In the genomic region with DNA sequence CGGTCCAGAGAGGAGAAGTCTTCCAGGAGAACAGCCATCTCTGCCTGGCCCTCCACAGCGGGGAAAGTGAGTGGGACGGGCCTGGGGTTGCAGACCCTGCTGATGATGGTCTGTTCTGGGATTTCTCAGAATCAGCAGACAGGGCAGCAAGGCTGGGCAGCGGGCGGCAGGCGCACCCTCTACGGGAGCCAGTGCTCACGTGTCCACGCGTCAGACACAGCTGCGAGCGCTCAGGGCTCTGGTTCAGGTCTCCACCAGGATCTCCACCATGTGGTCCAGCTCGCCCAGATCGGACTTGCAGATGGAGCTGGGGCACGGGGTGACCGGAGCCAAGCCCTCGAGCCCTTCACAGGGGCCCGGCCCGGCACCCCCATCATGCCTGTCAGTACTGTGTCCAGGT, we compare ENCODE assay signal across 21 cellular contexts. TPM values are rescaled to one million over a fixed set of nuclear protein-coding genes. Genes with fewer than 3 reads are reported as not detected.
DNase-seq lines count a peak whose midpoint lies in the region; ATAC-seq, FAIRE-seq and TF ChIP-seq lines count a peak whose summit lies in the region.
"Had no signal": no experiment of that assay in that cellular context is flagged by ENCODE, and none has a peak within 500 bp of the region (broad histone marks: within the 10 kb centered on the region; RNA-seq: fewer than 3 reads in every experiment).

No MANE protein-coding gene starts in this region.

- H3K9ac ChIP-seq in K562 (ENCODE audit: insufficient read depth in 1 of 2, low read depth in 2 of 2, low read length in 2 of 2) (0 out of 4 replicates have a peak overlapping the region, but pooled peaks of 1 of the 2 experiments have one; percentile 45), HepG2 (ENCODE audit: insufficient read depth, low read depth, low read length) (no peak overlapping the region)
- H3K9ac ChIP-seq: KMS-11 had no signal

- H3K9me3 ChIP-seq in K562 (replicated peaks; ENCODE audit: control insufficient read depth, insufficient read depth, low read depth, low read length) = no peaks in the 10 kb centered on the region; the same call in 1 of the 2 replicates
- H3K9me3 ChIP-seq in HepG2 (ENCODE audit: low read length) = no peaks in the 10 kb centered on the region
- H3K9me3 ChIP-seq in spleen = peaks cover 0 to 15% (median 0%) of the 10 kb centered on the region in 8 donors
- H3K9me3 ChIP-seq: BE2C, HAP-1, SJCRH30 had no signal

- ATAC-seq in K562 (peak; percentile 66), HepG2 (peak; percentile 35)

- no peak for TF ChIP-seq POLR2A in K562 (conservative IDR thresholded peaks at IDR 0.05)
- no peak for TF ChIP-seq POLR2A in HepG2 (IDR thresholded peaks at IDR 0.05; ENCODE audit: insufficient read depth in 1 of 2, low read depth in 2 of 2, low read length in 2 of 2)
- TF ChIP-seq POLR2A in spleen (IDR thresholded peaks at IDR 0.05) = no peak
- TF ChIP-seq POLR2A in GM12892 (IDR thresholded peaks at IDR 0.05; ENCODE audit: low read depth, low read length) = no peak

- H3K27me3 ChIP-seq in K562 (ENCODE audit: control insufficient read depth in 2 of 2, insufficient read depth in 2 of 2, low read length in 2 of 2) (peaks cover 16 to 23% of the 10 kb centered on the region in 2 experiments), HepG2 (ENCODE audit: control insufficient read depth in 1 of 2, insufficient read depth in 2 of 2, low read length in 2 of 2) (peaks cover 0 to 3% of the 10 kb centered on the region in 2 experiments; a peak in 2 of 5 replicates), spleen (replicated peaks in 1 of 7) (no peaks in the 10 kb centered on the region)
- H3K27me3 ChIP-seq: BE2C, SJCRH30 had no signal

- H3K36me3 ChIP-seq in K562 (ENCODE audit: control insufficient read depth, insufficient read depth, low read length) = no peaks in the 10 kb centered on the region
- no peaks in the 10 kb centered on the region for H3K36me3 ChIP-seq in HepG2 (replicated peaks in 1 of 2; ENCODE audit: control insufficient read depth in 1 of 2, insufficient read depth in 2 of 2, low read length in 2 of 2)
- no peaks in the 10 kb centered on the region for H3K36me3 ChIP-seq in spleen
- H3K36me3 ChIP-seq: BE2C, HAP-1, SJCRH30 had no signal

- intact Hi-C loops in K562 (cut with micrococcal nuclease) = no loop called here
- intact Hi-C loops in HepG2 (cut with micrococcal nuclease; ENCODE audit: unreplicated experiment) = no loop called here
- intact Hi-C loops in spleen (cut with DNase I; ENCODE audit: low total_unique reads) = no loop called here

- H3K4me1 ChIP-seq in K562 (replicated peaks in 1 of 2; ENCODE audit: control insufficient read depth in 2 of 2, insufficient read depth in 2 of 2, low read length in 2 of 2) (peaks cover 0 to 14% of the 10 kb centered on the region in 2 experiments; a peak in 2 of 5 replicates), HepG2 (ENCODE audit: insufficient read depth, low read length) (no peaks in the 10 kb centered on the region), spleen (no peaks in the 10 kb centered on the region)
- H3K4me1 ChIP-seq: BE2C, SJCRH30 had no signal

- in situ Hi-C loops in K562 (cut with MboI) (no loop called here), HepG2 (cut with HindIII; ENCODE audit: extremely low pct_ligation_motif_present, low pct_unique_long_range_greater_than_20kb) (no loop called here)

- H3K4me2 ChIP-seq in K562 (ENCODE audit: insufficient read depth, low read length) (no peak overlapping the region), HepG2 (ENCODE audit: low read depth, low read length) (no peak overlapping the region)
- H3K4me2 ChIP-seq: KMS-11 had no signal

- TF ChIP-seq CTCF in K562 (IDR thresholded peaks at IDR 0.05 in 2 of 3, conservative IDR thresholded peaks at IDR 0.05 in 1 of 3; ENCODE audit: insufficient read depth in 2 of 3, low read depth in 1 of 3, low read length in 3 of 3) (no peak), HepG2 (CRISPR knock-in tag; IDR thresholded peaks at IDR 0.05) (no peak), spleen (IDR thresholded peaks at IDR 0.05 in 8 of 11, conservative IDR thresholded peaks at IDR 0.05 in 3 of 11) (no peak), RWPE1 (conservative IDR thresholded peaks at IDR 0.05; ENCODE audit: low read depth) (no peak)

- no peak for TF ChIP-seq RAD21 in K562 (CRISPR knock-in tag; conservative IDR thresholded peaks at IDR 0.05 in 1 of 2, IDR thresholded peaks at IDR 0.05 in 1 of 2)
- no peak for TF ChIP-seq RAD21 in HepG2 (CRISPR knock-in tag; IDR thresholded peaks at IDR 0.05)

- CTCF ChIA-PET in K562 (lab: Yijun Ruan, JAX; ENCODE audit: low intra/inter-chr PET ratio) = no interaction called here
- CTCF ChIA-PET in HepG2 (lab: Yijun Ruan, JAX; ENCODE audit: low intra/inter-chr PET ratio, low total read pairs) = no interaction called here
- CTCF ChIA-PET in RWPE1 (lab: Yijun Ruan, JAX) = no interaction called here

- H3K27ac ChIP-seq in K562 (ENCODE audit: extremely low read depth, low read depth, low read length) (no peak overlapping the region), HepG2 (ENCODE audit: extremely low read length, insufficient read depth, low read length) (no peak overlapping the region), spleen (no peak overlapping the region), RWPE1 (no peak overlapping the region)
- H3K27ac ChIP-seq: KMS-11, SJCRH30 had no signal

- no TSS peak for BruUV-seq in K562 (replicated peaks; lab: Mats Ljungman, UMichigan)
- no TSS peak for BruUV-seq in HepG2 (replicated peaks; lab: Mats Ljungman, UMichigan)

- H3K79me2 ChIP-seq in K562 (ENCODE audit: control insufficient read depth, insufficient read depth, low read length) (no peaks in the 10 kb centered on the region), HepG2 (ENCODE audit: insufficient read depth, low read length) (no peaks in the 10 kb centered on the region)

- H2AFZ ChIP-seq in K562 (ENCODE audit: low read depth, low read length) (no peak overlapping the region), HepG2 (ENCODE audit: low read length) (no peak overlapping the region)

- no peaks in the 10 kb centered on the region for H3K9me1 ChIP-seq in K562 (ENCODE audit: control insufficient read depth, insufficient read depth, low read length)

- H3K4me3 ChIP-seq in K562 (no peak overlapping the region), HepG2 (replicated peaks in 1 of 3; ENCODE audit: insufficient read depth in 1 of 3, low read depth in 2 of 3, low read length in 3 of 3) (no peak overlapping the region), spleen (no peak overlapping the region)
- H3K4me3 ChIP-seq: HAP-1, SJCRH30 had no signal

- POLR2A ChIA-PET in K562 (lab: Yijun Ruan, JAX) (interaction anchor here (0.6 to 1.1 kb wide), 2 partner anchors 10 to 44 kb away, joined by 3 read pairs; no protein-coding TSS in a partner anchor), HepG2 (lab: Yijun Ruan, JAX) (no interaction called here), RWPE1 (lab: Yijun Ruan, JAX; ENCODE audit: low non-redundant PET) (no interaction called here)

- WGBS in K562 (ENCODE audit: insufficient coverage, low coverage, missing lambda C conversion rate) = 9% methylated on average over 19 of the region's 19 CpGs
- 60% methylated on average over 1 of the region's 19 CpGs for WGBS in HepG2 (ENCODE audit: low lambda C conversion rate)
- 93 to 98% (median 95%) methylated on average over 18 to 19 of the region's 19 CpGs for WGBS in spleen, 5 donors

- H4K20me1 ChIP-seq in K562 (replicated peaks; ENCODE audit: control insufficient read depth, insufficient read depth, low read length) (no peaks in the 10 kb centered on the region), HepG2 (ENCODE audit: insufficient read depth, low read length) (no peaks in the 10 kb centered on the region)

- peak in 1 of 4 experiments; percentile 4 for DNase-seq in K562 (ENCODE audit: extremely low read depth in 1 of 4, low spot score in 3 of 4)
- no peak for DNase-seq in HepG2 (ENCODE audit: low spot score)
- peak; percentile 69 for DNase-seq in spleen
- DNase-seq in NCI-H345 treated with DMSO at 0.1 percent for 48 hours (lab: John Stamatoyannopoulos, UW; ENCODE audit: unreplicated experiment) = no peak
- no peak for DNase-seq in kidney glomerular epithelial cell (lab: John Stamatoyannopoulos, UW)
- no peak for DNase-seq in RWPE1 (ENCODE audit: low spot score)
- no peak for DNase-seq in GM12892 (ENCODE audit: insufficient read length)
- DNase-seq: BE2C, DMS79, NCI-H1092 treated with DMSO at 0.1 percent for 48 hours, NCI-H1436 treated with DMSO at 0.1 percent for 48 hours, NCI-H1930, NCI-H2227 treated with DMSO at 0.1 percent for 48 hours, NCI-H510A treated with DMSO at 0.1 percent for 48 hours, NCI-H748 treated with DMSO at 0.1 percent for 48 hours, SJCRH30 had no signal

- FAIRE-seq in K562 (lab: Jason Lieb, UNC) (no peak), HepG2 (lab: Jason Lieb, UNC) (no peak), GM12892 (lab: Jason Lieb, UNC) (no peak)
- FAIRE-seq: D721Med had no signal

- TF ChIP-seq EP300 in K562 (IDR thresholded peaks at IDR 0.05; ENCODE audit: low read length) (no peak), HepG2 (IDR thresholded peaks at IDR 0.05; ENCODE audit: low read depth in 2 of 2, low read length in 2 of 2) (no peak), HepG2 (CRISPR knock-in tag; IDR thresholded peaks at IDR 0.05; ENCODE audit: borderline replicate concordance) (no peak)

RNA-seq across cellular contexts. Expression of gene CLCA4, which starts 5.5 kb away (rescaled TPM):
- total RNA-seq in K562 (2011; cell fraction: chromatin; rRNA removed; ENCODE audit: low replicate concordance) = not detected in 2 replicates
- total RNA-seq in K562 (2011; cell fraction: nucleolus; rRNA removed) = not detected in 2 replicates
- total RNA-seq in K562 (2011; cell fraction: nucleoplasm; rRNA removed) = not detected in 2 replicates
- total RNA-seq in K562 (2014; rRNA removed) = not detected in 2 replicates
- not detected in 2 replicates for total RNA-seq in K562 (2014; rRNA removed; fragmentation: Illumina TruSeq; extraction: Trizol)
- total RNA-seq in K562 (2015; rRNA removed; fragmentation: Illumina TruSeq; extraction: Trizol) = not detected in 2 replicates
- not detected in 2 replicates for total RNA-seq in K562 (2021)
- polyA plus RNA-seq in K562 (2011; rRNA removed) = not detected in 2 replicates
- polyA plus RNA-seq in K562 (2011; cell fraction: cytosol; rRNA removed) = not detected in 2 replicates
- not detected in 2 replicates for polyA plus RNA-seq in K562 (2011; cell fraction: nucleus; rRNA removed)
- not detected in 2 replicates for polyA plus RNA-seq in K562 (2012)
- not detected in 2 replicates for polyA plus RNA-seq in K562 (2014; fragmentation: Illumina TruSeq; extraction: Trizol)
- not detected for polyA plus RNA-seq in K562 (2014; fragmentation: Nextera tagmentation; extraction: Ambion mirVana)
- polyA plus RNA-seq in K562 (2014; rRNA removed) = not detected in 2 replicates
- not detected in 2 replicates for polyA minus RNA-seq in K562 (2011; rRNA and poly(A)+ RNA removed)
- polyA minus RNA-seq in K562 (2011; cell fraction: cytosol; rRNA and poly(A)+ RNA removed) = not detected in 2 replicates
- polyA minus RNA-seq in K562 (2011; cell fraction: nucleus; rRNA and poly(A)+ RNA removed) = not detected in 2 replicates
- total RNA-seq in HepG2 (2016; rRNA removed; fragmentation: Illumina TruSeq; extraction: Trizol) = not detected in 2 replicates
- total RNA-seq in HepG2 (2016; cell fraction: cytosol; rRNA removed; fragmentation: Illumina TruSeq; extraction: Trizol; ENCODE audit: low read depth) = not detected in 2 replicates
- not detected in 2 replicates for total RNA-seq in HepG2 (2016; cell fraction: insoluble cytoplasmic fraction; rRNA removed; fragmentation: Illumina TruSeq; extraction: Trizol)
- not detected in 2 replicates for total RNA-seq in HepG2 (2016; cell fraction: membrane; rRNA removed; fragmentation: Illumina TruSeq; extraction: Trizol)
- not detected in 2 replicates for total RNA-seq in HepG2 (2016; cell fraction: nucleus; rRNA removed; fragmentation: Illumina TruSeq; extraction: Trizol)
- not detected in 2 replicates for polyA plus RNA-seq in HepG2 (2011; rRNA removed)
- polyA plus RNA-seq in HepG2 (2011; cell fraction: cytosol; rRNA removed) = not detected in 2 replicates
- polyA plus RNA-seq in HepG2 (2011; cell fraction: nucleus; rRNA removed) = not detected in 2 replicates
- not detected in 2 replicates for polyA plus RNA-seq in HepG2 (2012)
- polyA plus RNA-seq in HepG2 (2016; cell fraction: cytosol; fragmentation: Illumina TruSeq; extraction: Trizol; ENCODE audit: low read depth) = not detected in 2 replicates
- not detected in 2 replicates for polyA plus RNA-seq in HepG2 (2016; cell fraction: insoluble cytoplasmic fraction; fragmentation: Illumina TruSeq; extraction: Trizol; ENCODE audit: low read depth)
- polyA plus RNA-seq in HepG2 (2016; cell fraction: membrane; fragmentation: Illumina TruSeq; extraction: Trizol; ENCODE audit: low read depth) = not detected in 2 replicates
- not detected in 2 replicates for polyA plus RNA-seq in HepG2 (2016; cell fraction: nucleus; fragmentation: Illumina TruSeq; extraction: Trizol; ENCODE audit: insufficient read depth, low read depth)
- not detected in 2 replicates for polyA minus RNA-seq in HepG2 (2011; rRNA and poly(A)+ RNA removed; ENCODE audit: low replicate concordance)
- polyA minus RNA-seq in HepG2 (2011; cell fraction: cytosol; rRNA and poly(A)+ RNA removed) = not detected in 2 replicates
- polyA minus RNA-seq in HepG2 (2011; cell fraction: nucleus; rRNA and poly(A)+ RNA removed) = not detected in 2 replicates
- under 1 TPM in 1 of 7 donors, not detected in 6; 0.10 TPM for total RNA-seq in spleen
- polyA plus RNA-seq in spleen = under 1 TPM; 0.03 to 0.22 (median 0.09) TPM
- polyA plus RNA-seq in GM12892 (2012; ENCODE audit: missing spikeins) = not detected
- total RNA-seq: A673, HT1080, SJCRH30 had no signal
